ENCODE assay signal across 20 cellular contexts in genomic region chr17:6240601-6241000, GRCh38.
A peak's percentile ranks its signal among the peaks of the same experiment; 100 is the strongest.
DNase-seq lines count a peak whose midpoint lies in the region; ATAC-seq, FAIRE-seq and TF ChIP-seq lines count a peak whose summit lies in the region.
"Had no signal": no experiment of that assay in that cellular context is flagged by ENCODE, and none has a peak within 500 bp of the region (broad histone marks: within the 10 kb centered on the region; RNA-seq: fewer than 3 reads in every experiment).

No MANE protein-coding gene starts in this region.

- H4K20me1 ChIP-seq in PC-3 (ENCODE audit: low read length) (no peaks in the 10 kb centered on the region), H1 (replicated peaks in 1 of 2; ENCODE audit: control insufficient read depth in 1 of 2, insufficient read depth in 2 of 2, low read length in 2 of 2) (no peaks in the 10 kb centered on the region)

- H4K5ac ChIP-seq in H1 (ENCODE audit: insufficient read length, low read depth, low read length) (no peak overlapping the region), mesendoderm (ENCODE audit: low read length) (no peak overlapping the region)

- CTCF ChIA-PET in PC-3 (lab: Charles Lee), result interaction anchor here (0.7 kb wide), 1 partner anchor 16 kb away, joined by 3 read pairs; no protein-coding TSS in a partner anchor
- CTCF ChIA-PET in H1 (lab: Charles Lee; ENCODE audit: partially characterized antibody), result interaction anchor here (0.6 kb wide), 1 partner anchor 9 kb away, joined by 3 read pairs; no protein-coding TSS in a partner anchor

- H3K14ac ChIP-seq in H1 (ENCODE audit: insufficient read length), result no peak overlapping the region
- no peak overlapping the region for H3K14ac ChIP-seq in trophoblast cell (ENCODE audit: low read length)

- POLR2A ChIA-PET in PC-3 (lab: Charles Lee; ENCODE audit: unreplicated experiment), result no interaction called here
- POLR2A ChIA-PET in H1 (lab: Charles Lee; ENCODE audit: partially characterized antibody), result no interaction called here

- no peak for TF ChIP-seq EP300 in H1 (IDR thresholded peaks at IDR 0.05; ENCODE audit: borderline replicate concordance in 1 of 2, low read depth in 2 of 2, low read length in 2 of 2)

- H3K23ac ChIP-seq in H1 (ENCODE audit: insufficient read length) (no peak overlapping the region), mesendoderm (ENCODE audit: low read length) (no peak overlapping the region), trophoblast cell (ENCODE audit: low read length) (no peak overlapping the region)

- peak overlapping the region; percentile 55; the same call in 1 of the 2 replicates for H3K27ac ChIP-seq in PC-3 (ENCODE audit: low read length)
- no peak overlapping the region for H3K27ac ChIP-seq in H1 (ENCODE audit: low read depth, low read length)
- H3K27ac ChIP-seq in mesendoderm (ENCODE audit: low read depth, low read length), result no peak overlapping the region
- H3K27ac ChIP-seq in spleen, result no peak overlapping the region
- no peak overlapping the region for H3K27ac ChIP-seq in trophoblast cell (ENCODE audit: low read depth, low read length)

- FAIRE-seq in H1 (lab: Jason Lieb, UNC) (no peak), urothelium cell line (lab: Jason Lieb, UNC) (no peak)
- FAIRE-seq: GM12878 had no signal

- TF ChIP-seq RAD21 in H1 (IDR thresholded peaks at IDR 0.05 in 1 of 2, conservative IDR thresholded peaks at IDR 0.05 in 1 of 2; ENCODE audit: low read depth in 2 of 2, low read length in 2 of 2), result no peak

- H3K4ac ChIP-seq in H1 (replicated peaks; ENCODE audit: insufficient read length, low read depth, low read length), result peak overlapping the region; percentile 32
- H3K4ac ChIP-seq in mesendoderm (ENCODE audit: low read depth, low read length), result no peak overlapping the region
- no peak overlapping the region for H3K4ac ChIP-seq in trophoblast cell (ENCODE audit: low read depth, low read length)

- no peaks in the 10 kb centered on the region for H3K9me3 Mint-ChIP-seq in activated naive CD8-positive, alpha-beta T cell treated with anti-CD3 and anti-CD28 coated beads for 36 hours
- H3K9me3 Mint-ChIP-seq: CD4-positive, CD25-positive, alpha-beta regulatory T cell; CD8-positive, alpha-beta memory T cell had no signal

- H4K8ac ChIP-seq in H1 (ENCODE audit: extremely low read depth, insufficient read depth, low read length) (no peak overlapping the region), mesendoderm (ENCODE audit: low read depth, low read length) (no peak overlapping the region), trophoblast cell (ENCODE audit: low read depth, low read length) (no peak overlapping the region)

- peaks cover 34% of the 10 kb centered on the region for H3K27me3 Mint-ChIP-seq in activated naive CD8-positive, alpha-beta T cell treated with anti-CD3 and anti-CD28 coated beads for 36 hours

- H4K12ac ChIP-seq in trophoblast cell (ENCODE audit: low read depth, low read length), result no peak overlapping the region

- no peaks in the 10 kb centered on the region for H3K79me2 ChIP-seq in PC-3 (ENCODE audit: low read length)
- no peaks in the 10 kb centered on the region for H3K79me2 ChIP-seq in H1 (ENCODE audit: control insufficient read depth in 1 of 2, insufficient read depth in 2 of 2, low read length in 2 of 2)
- no peaks in the 10 kb centered on the region for H3K79me2 ChIP-seq in mesendoderm (ENCODE audit: control insufficient read depth, insufficient read depth, low read length)
- no peaks in the 10 kb centered on the region for H3K79me2 ChIP-seq in trophoblast cell (ENCODE audit: control insufficient read depth, insufficient read depth, low read length, poor library complexity)

- ATAC-seq in PC-3 (no peak), left colon (no peak)
- ATAC-seq: GM12878 had no signal

- H3K4me1 ChIP-seq in PC-3 (ENCODE audit: insufficient read depth, low read length) (peaks cover 47% of the 10 kb centered on the region), H1 (replicated peaks in 1 of 4; ENCODE audit: control insufficient read depth in 3 of 4, insufficient read depth in 4 of 4, low read length in 3 of 4) (peaks cover 8 to 25% (median 17%) of the 10 kb centered on the region in 4 experiments), mesendoderm (ENCODE audit: control insufficient read depth, low read depth, low read length) (peaks cover 11% of the 10 kb centered on the region), spleen (no peaks in the 10 kb centered on the region), trophoblast cell (ENCODE audit: control insufficient read depth in 1 of 2, insufficient read depth in 2 of 2, low read length in 2 of 2) (peaks cover 2 to 3% of the 10 kb centered on the region in 2 experiments)
- H3K4me1 ChIP-seq: BE2C had no signal

- no peaks in the 10 kb centered on the region for H3F3A ChIP-seq in PC-3 (ENCODE audit: low read length, unreplicated experiment)

- H3K4me3 ChIP-seq in PC-3 (ENCODE audit: low read length) (no peak overlapping the region), H1 (ENCODE audit: extremely low read depth in 1 of 4, insufficient read depth in 2 of 4, low read depth in 3 of 4, low read length in 4 of 4) (no peak overlapping the region), mesendoderm (ENCODE audit: low read length) (no peak overlapping the region), spleen (no peak overlapping the region), trophoblast cell (ENCODE audit: low read depth, low read length) (no peak overlapping the region)
- H3K4me3 ChIP-seq: GM12878 had no signal

- H2AK5ac ChIP-seq in H1 (ENCODE audit: low read depth, low read length) (no peak overlapping the region), mesendoderm (ENCODE audit: low read length) (no peak overlapping the region), trophoblast cell (ENCODE audit: low read length) (no peak overlapping the region)

- peak overlapping the region; percentile 90; the same call in 1 of the 2 replicates for H2BK20ac ChIP-seq in H1 (ENCODE audit: low read length)

- no peak overlapping the region for H3K27ac Mint-ChIP-seq in activated naive CD8-positive, alpha-beta T cell treated with anti-CD3 and anti-CD28 coated beads for 36 hours
- H3K27ac Mint-ChIP-seq: CD4-positive, CD25-positive, alpha-beta regulatory T cell had no signal

- H4K91ac ChIP-seq in H1 (replicated peaks; ENCODE audit: insufficient read length, low read length) (peak overlapping the region; percentile 4), trophoblast cell (ENCODE audit: low read depth, low read length) (no peak overlapping the region)

- no TSS peak for BruUV-seq in PC-3 (replicated peaks; lab: Mats Ljungman, UMichigan)

- H2AFZ ChIP-seq in PC-3 (ENCODE audit: low read length), result no peak overlapping the region
- H2AFZ ChIP-seq in H1 (ENCODE audit: low read length), result no peak overlapping the region
- no peak overlapping the region for H2AFZ ChIP-seq in trophoblast cell (ENCODE audit: insufficient read depth, low read length, poor library complexity)

- H3K4me3 Mint-ChIP-seq in activated naive CD8-positive, alpha-beta T cell treated with anti-CD3 and anti-CD28 coated beads for 36 hours, result no peak overlapping the region
- H3K4me3 Mint-ChIP-seq: CD8-positive, alpha-beta memory T cell had no signal

- H3K9me2 ChIP-seq in PC-3 (replicated peaks; ENCODE audit: low read length), result no peaks in the 10 kb centered on the region

- H2BK120ac ChIP-seq in H1 (replicated peaks; ENCODE audit: low read depth, low read length) (peak overlapping the region; percentile 43), mesendoderm (ENCODE audit: low read depth, low read length) (no peak overlapping the region), trophoblast cell (ENCODE audit: insufficient read depth, low read length, poor library complexity) (no peak overlapping the region)

- intact Hi-C loops in PC-3 (cut with micrococcal nuclease) (no loop called here), spleen (cut with DNase I; ENCODE audit: low total_unique reads) (no loop called here), left colon (cut with DNase I, micrococcal nuclease) (no loop called here)

- H2BK12ac ChIP-seq in H1 (ENCODE audit: low read depth, low read length) (peak overlapping the region; percentile 94; the same call in 1 of the 2 replicates), trophoblast cell (ENCODE audit: low read length) (no peak overlapping the region)

- H3K18ac ChIP-seq in H1 (ENCODE audit: extremely low read depth, low read length) (no peak overlapping the region), mesendoderm (ENCODE audit: low read length) (no peak overlapping the region), trophoblast cell (ENCODE audit: low read length) (no peak overlapping the region)

- no peaks in the 10 kb centered on the region for H3K9me3 ChIP-seq in PC-3 (ENCODE audit: low read length)
- H3K9me3 ChIP-seq in H1 (ENCODE audit: insufficient read depth in 2 of 2, low read depth in 1 of 2, low read length in 1 of 2), result no peaks in the 10 kb centered on the region
- H3K9me3 ChIP-seq in spleen, result no peaks in the 10 kb centered on the region
- no peaks in the 10 kb centered on the region for H3K9me3 ChIP-seq in trophoblast cell (ENCODE audit: insufficient read depth, low read depth, low read length)
- H3K9me3 ChIP-seq: BE2C had no signal

- H3K4me2 ChIP-seq in PC-3 (ENCODE audit: low read length) (peak overlapping the region; percentile 54), H1 (ENCODE audit: insufficient read depth in 1 of 2, low read depth in 2 of 2, low read length in 2 of 2) (no peak overlapping the region), mesendoderm (ENCODE audit: low read length) (no peak overlapping the region), trophoblast cell (ENCODE audit: low read length) (no peak overlapping the region)

- WGBS in H1 (ENCODE audit: extremely low coverage in 1 of 2, insufficient coverage in 1 of 2, insufficient read length in 1 of 2, insufficient replicate concordance in 2 of 2, low coverage in 1 of 2, low lambda C conversion rate in 2 of 2, missing lambda C conversion rate in 1 of 2), 2 experiments, result 82% methylated on average over 10 of the region's 10 CpGs; no CpG with 5 or more reads in 1 of the 2 experiments
- WGBS in mesendoderm (ENCODE audit: extremely low coverage, insufficient coverage, low lambda C conversion rate), result no CpG with 5 or more reads among the region's 10 CpGs
- WGBS in spleen, 5 donors, result 80 to 85% (median 82%) methylated on average over 10 of the region's 10 CpGs
- WGBS in trophoblast cell (ENCODE audit: extremely low coverage, insufficient coverage, insufficient read length), result no CpG with 5 or more reads among the region's 10 CpGs

- no peak for DNase-seq in PC-3
- DNase-seq in H1 (ENCODE audit: low read depth in 1 of 2, low spot score in 2 of 2), result peak in 1 of 2 experiments; percentile 39
- no peak for DNase-seq in mesendoderm
- DNase-seq in spleen, result peak; percentile 3
- DNase-seq in activated naive CD8-positive, alpha-beta T cell treated with anti-CD3 and anti-CD28 coated beads for 36 hours, result no peak
- no peak for DNase-seq in left colon
- DNase-seq in trophoblast cell, result no peak
- DNase-seq in urothelium cell line (ENCODE audit: low spot score), result no peak
- DNase-seq: ACHN; BE2C; C1 segment of cervical spinal cord; CD4-positive, CD25-positive, alpha-beta regulatory T cell; CD8-positive, alpha-beta memory T cell; COR-L47; DMS 273 treated with DMSO at 0.1 percent for 48 hours; DMS53; DND-41; EL; HCEC 1CT had no signal

- H3K56ac ChIP-seq in H1 (replicated peaks; ENCODE audit: insufficient read length, low read depth, low read length) (no peak overlapping the region), mesendoderm (ENCODE audit: low read length) (peak overlapping the region; percentile 7)

- H3K27me3 ChIP-seq in PC-3 (ENCODE audit: low read length), result no peaks in the 10 kb centered on the region
- no peaks in the 10 kb centered on the region; a peak in 1 of 7 replicates for H3K27me3 ChIP-seq in H1 (replicated peaks in 1 of 4; ENCODE audit: control insufficient read depth in 3 of 4, extremely low read depth in 1 of 4, insufficient read depth in 3 of 4, low read length in 3 of 4)
- H3K27me3 ChIP-seq in mesendoderm (ENCODE audit: insufficient read depth, low read length, poor library complexity), result no peaks in the 10 kb centered on the region
- H3K27me3 ChIP-seq in spleen (replicated peaks in 1 of 7), result peaks cover 0 to 64% (median 0%) of the 10 kb centered on the region in 7 donors
- H3K27me3 ChIP-seq in trophoblast cell (ENCODE audit: insufficient read depth, low read length), result no peaks in the 10 kb centered on the region
- H3K27me3 ChIP-seq: BE2C had no signal

- H2BK5ac ChIP-seq in H1 (ENCODE audit: low read depth, low read length), result peak overlapping the region; percentile 1
- H2BK5ac ChIP-seq in mesendoderm (ENCODE audit: low read length), result no peak overlapping the region
- H2BK5ac ChIP-seq in trophoblast cell (ENCODE audit: low read depth, low read length, poor library complexity), result no peak overlapping the region

- TF ChIP-seq CTCF in PC-3 (conservative IDR thresholded peaks at IDR 0.05; ENCODE audit: low read depth, low read length), result no peak
- no peak for TF ChIP-seq CTCF in H1 (IDR thresholded peaks at IDR 0.05; ENCODE audit: control extremely low read depth in 1 of 3, insufficient read depth in 1 of 3, low read depth in 1 of 3, low read length in 3 of 3)
- no peak for TF ChIP-seq CTCF in spleen (IDR thresholded peaks at IDR 0.05 in 8 of 11, conservative IDR thresholded peaks at IDR 0.05 in 3 of 11)

- no peaks in the 10 kb centered on the region for H3K4me1 Mint-ChIP-seq in activated naive CD8-positive, alpha-beta T cell treated with anti-CD3 and anti-CD28 coated beads for 36 hours
- H3K4me1 Mint-ChIP-seq: CD4-positive, CD25-positive, alpha-beta regulatory T cell; CD8-positive, alpha-beta memory T cell had no signal

- H2BK15ac ChIP-seq in H1 (ENCODE audit: low read length) (0 out of 2 replicates have a peak overlapping the region, but pooled peaks have one; percentile 61), mesendoderm (replicated peaks; ENCODE audit: low read depth) (no peak overlapping the region)

- H3K36me3 ChIP-seq in PC-3 (ENCODE audit: low read depth, low read length) (no peaks in the 10 kb centered on the region), H1 (ENCODE audit: control insufficient read depth in 2 of 4, insufficient read depth in 4 of 4, low read length in 3 of 4) (no peaks in the 10 kb centered on the region), mesendoderm (ENCODE audit: control insufficient read depth, insufficient read depth, low read length) (no peaks in the 10 kb centered on the region), spleen (no peaks in the 10 kb centered on the region), trophoblast cell (ENCODE audit: control insufficient read depth in 1 of 2, insufficient read depth in 2 of 2, low read length in 2 of 2) (no peaks in the 10 kb centered on the region)
- H3K36me3 ChIP-seq: BE2C had no signal

- no peak for TF ChIP-seq POLR2A in H1 (IDR thresholded peaks at IDR 0.05; ENCODE audit: control extremely low read depth in 1 of 2, low read depth in 2 of 2, low read length in 2 of 2)
- no peak for TF ChIP-seq POLR2A in spleen (IDR thresholded peaks at IDR 0.05)

- no peaks in the 10 kb centered on the region for H3K79me1 ChIP-seq in H1 (ENCODE audit: low read depth, low read length)
- H3K79me1 ChIP-seq in mesendoderm (ENCODE audit: low read length), result no peaks in the 10 kb centered on the region
- no peaks in the 10 kb centered on the region for H3K79me1 ChIP-seq in trophoblast cell (ENCODE audit: low read length)

- H3K36me3 Mint-ChIP-seq in activated naive CD8-positive, alpha-beta T cell treated with anti-CD3 and anti-CD28 coated beads for 36 hours, result no peaks in the 10 kb centered on the region
- H3K36me3 Mint-ChIP-seq: CD4-positive, CD25-positive, alpha-beta regulatory T cell; CD8-positive, alpha-beta memory T cell had no signal

- H3K9ac ChIP-seq in PC-3 (ENCODE audit: low read length) (no peak overlapping the region), H1 (replicated peaks in 1 of 4; ENCODE audit: extremely low read depth in 1 of 4, low read depth in 3 of 4, low read length in 3 of 4) (no peak overlapping the region), mesendoderm (ENCODE audit: low read length) (no peak overlapping the region), trophoblast cell (ENCODE audit: low read length) (no peak overlapping the region)

- H3K23me2 ChIP-seq in H1 (ENCODE audit: low read depth, low read length), result peaks cover 4% of the 10 kb centered on the region; the same call in 1 of the 2 replicates
